18 cellular contexts compared by ENCODE assay signal in the genomic region with DNA sequence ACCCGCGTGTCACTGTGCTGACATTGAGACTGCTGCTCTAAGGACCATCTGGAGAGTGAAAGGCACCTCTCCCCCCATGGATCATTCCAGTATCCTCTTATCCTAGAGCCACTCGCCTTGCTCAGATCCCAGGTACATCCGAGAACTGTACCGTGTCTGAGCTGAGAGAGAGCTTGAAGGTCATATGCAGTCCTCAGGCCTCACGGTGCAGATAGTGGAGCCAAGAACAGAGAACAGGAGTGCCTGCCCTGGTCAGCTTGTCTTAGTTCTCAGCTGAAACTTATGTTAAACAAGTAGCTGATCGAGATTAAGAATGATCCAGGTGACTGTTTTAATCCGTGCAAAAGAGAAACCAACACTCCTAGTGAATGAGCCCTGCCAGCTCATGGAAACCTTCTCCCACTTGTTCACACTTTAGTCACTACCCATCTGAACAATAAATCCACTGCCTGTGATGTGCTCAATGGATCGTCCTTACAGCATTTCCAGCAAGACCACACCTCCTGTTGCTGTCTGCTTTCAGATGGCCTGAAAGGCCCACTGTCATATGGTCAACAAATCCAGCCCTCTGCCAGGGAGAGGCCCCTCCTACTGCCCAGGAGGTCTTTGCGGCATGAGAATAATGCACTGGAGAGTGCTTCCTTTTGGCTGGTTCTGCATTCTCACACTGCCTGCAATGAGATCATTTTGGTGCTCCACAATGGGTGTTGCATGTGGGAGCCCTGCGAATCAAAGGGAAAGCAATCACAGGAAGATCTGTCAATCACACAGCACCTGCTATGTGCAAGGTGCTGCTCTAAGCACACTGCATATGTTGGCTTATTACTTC. TPM values are rescaled to one million over a fixed set of nuclear protein-coding genes. Genes with fewer than 3 reads are reported as not detected.
DNase-seq lines count a peak whose midpoint lies in the region; ATAC-seq lines count a peak whose summit lies in the region.
"Had no signal": no experiment of that assay in that cellular context is flagged by ENCODE, and none has a peak within 500 bp of the region (broad histone marks: within the 10 kb centered on the region; RNA-seq: fewer than 3 reads in every experiment).

No MANE protein-coding gene starts in this region.

- H3K27ac ChIP-seq in epithelial cell of prostate, result no peak overlapping the region
- H3K27ac ChIP-seq: BLaER1, cardiac muscle cell, upper lobe of right lung had no signal

- DNase-seq in NCI-H1417 (lab: John Stamatoyannopoulos, UW), result peak in 2 of 3 experiments; percentile 14 to 57
- DNase-seq in NCI-H1417 treated with DMSO at 0.1 percent for 48 hours (lab: John Stamatoyannopoulos, UW), result no peak
- DNase-seq in SK-MEL-5 (ENCODE audit: low read depth, low spot score), result peak; percentile 23
- DNase-seq in epithelial cell of prostate (ENCODE audit: low read depth, low spot score), result peak; percentile 70
- peak; percentile 38 for DNase-seq in pons (ENCODE audit: low spot score)
- no peak for DNase-seq in SIG-M5 treated with dmso at 0.1 percent for 504 hours (lab: John Stamatoyannopoulos, UW; ENCODE audit: unreplicated experiment)
- DNase-seq in SHP77 treated with DMSO at 0.1 percent for 48 hours (lab: John Stamatoyannopoulos, UW), result no peak
- DNase-seq: 8988T; activated CD4-positive, alpha-beta memory T cell treated with anti-CD3 and anti-CD28 coated beads for 36 hours; activated T-cell treated with anti-CD3 and anti-CD28 coated beads, Interleukin-2, amount 50 U/mL, for 4 hours; dorsolateral prefrontal cortex; NCI-H187 treated with DMSO at 0.1 percent for 48 hours; right cardiac atrium; stimulated activated naive CD8-positive, alpha-beta T cell treated with anti-CD3 and anti-CD28 coated beads, Interleukin-15, Interleukin-2, amounts not matched to agents 100 U/mL and 50 U/mL, for 24 hours; upper lobe of right lung had no signal

- in situ Hi-C loops in SK-MEL-5 (cut with HindIII; ENCODE audit: low pct_unique_long_range_greater_than_20kb, low sequenced_read_pairs), result no loop called here

- ATAC-seq in GM19463 (IDR thresholded peaks at IDR 0.05; ENCODE audit: unreplicated experiment), result no peak
- ATAC-seq: right cardiac atrium; stimulated activated naive CD8-positive, alpha-beta T cell treated with anti-CD3 and anti-CD28 coated beads, Interleukin-15, Interleukin-2, amounts not matched to agents 100 U/mL and 50 U/mL, for 24 hours had no signal

RNA-seq across cellular contexts. Expression of gene APCDD1, which starts 43.7 kb away (rescaled TPM):
- not detected in 2 replicates for total RNA-seq in SK-MEL-5 (2014; rRNA removed; shearing (Covaris generic))
- not detected in 2 replicates for polyA plus RNA-seq in SK-MEL-5 (2015; cell fraction: cytosol; rRNA removed)
- not detected in 2 replicates for polyA plus RNA-seq in SK-MEL-5 (2015; cell fraction: nucleus; rRNA removed)
- total RNA-seq: activated CD4-positive, alpha-beta memory T cell treated with anti-CD3 and anti-CD28 coated beads for 36 hours had no signal

Comparison
In these comparisons a context has a peak if more than half of its experiments do, and no peak if none do; other contexts are left out.
1. DNase-seq: peak in NCI-H1417 (2 of 3), SK-MEL-5 (single experiment), epithelial cell of prostate (single experiment) and pons (single experiment); none in NCI-H1417 treated with DMSO at 0.1 percent for 48 hours (single experiment), SIG-M5 treated with dmso at 0.1 percent for 504 hours (single experiment) and SHP77 treated with DMSO at 0.1 percent for 48 hours (single experiment).